In genomic region chr11:5605849-5606248, GRCh38 we compare ENCODE assay signal across 8 cellular contexts. TPM values are rescaled to one million over a fixed set of nuclear protein-coding genes. Genes with fewer than 3 reads are reported as not detected.
DNase-seq lines count a peak whose midpoint lies in the region; ATAC-seq and TF ChIP-seq lines count a peak whose summit lies in the region.
"Had no signal": no experiment of that assay in that cellular context is flagged by ENCODE, and none has a peak within 500 bp of the region (broad histone marks: within the 10 kb centered on the region; RNA-seq: fewer than 3 reads in every experiment).

No MANE protein-coding gene starts in this region.

- CTCF ChIA-PET in Calu3 (lab: Charles Lee) = interaction anchor here (0.6 to 1.4 kb wide), 3 partner anchors 10 to 79 kb away, joined by 3 to 4 read pairs (median 3); partner anchors contain the start of genes TRIM5 and TRIM6

- peaks cover 21% of the 10 kb centered on the region for H3K4me1 ChIP-seq in SJSA1 (replicated peaks)

- no peak overlapping the region for H3K4me3 Mint-ChIP-seq in Calu3 (ENCODE audit: low read depth, unreplicated experiment)
- H3K4me3 Mint-ChIP-seq: endodermal cell had no signal

- H3K4me3 ChIP-seq in SJSA1 = no peak overlapping the region

- BruUV-seq in Calu3 (replicated peaks; lab: Mats Ljungman, UMichigan) = no TSS peak

- 0 out of 2 replicates have a peak overlapping the region, but pooled peaks have one; percentile 9 for H3K27ac ChIP-seq in SJSA1

- no peaks in the 10 kb centered on the region for H3K27me3 ChIP-seq in SJSA1 (replicated peaks)

- intact Hi-C loops in Calu3 (cut with micrococcal nuclease; ENCODE audit: unreplicated experiment) = no loop called here

- H3K27me3 Mint-ChIP-seq in Calu3 (ENCODE audit: unreplicated experiment) = no peaks in the 10 kb centered on the region

- no peaks in the 10 kb centered on the region for H3K36me3 Mint-ChIP-seq in Calu3 (ENCODE audit: insufficient read depth, unreplicated experiment)

- H3K9me3 ChIP-seq in SJSA1 (replicated peaks) = no peaks in the 10 kb centered on the region

- H3K27ac Mint-ChIP-seq in Calu3 (ENCODE audit: unreplicated experiment) = no peak overlapping the region
- H3K27ac Mint-ChIP-seq: endodermal cell had no signal

- no peak for ATAC-seq in HG02623 (IDR thresholded peaks at IDR 0.05; ENCODE audit: unreplicated experiment)
- ATAC-seq in GM21529 (IDR thresholded peaks at IDR 0.05; ENCODE audit: unreplicated experiment) = no peak

- peaks cover 32% of the 10 kb centered on the region for H3K36me3 ChIP-seq in SJSA1

- no peak for TF ChIP-seq CTCF in Calu3 (IDR thresholded peaks at IDR 0.05; ENCODE audit: unreplicated experiment)

- no peaks in the 10 kb centered on the region for H3K9me3 Mint-ChIP-seq in Calu3 (ENCODE audit: low read depth, unreplicated experiment)
- H3K9me3 Mint-ChIP-seq: endodermal cell had no signal

- DNase-seq in ELR (ENCODE audit: low read depth) (peak; percentile 88), SJSA1 (ENCODE audit: low read depth in 1 of 2, low spot score in 2 of 2) (peak; percentile 54 to 64), iris pigment epithelial cell (ENCODE audit: low read depth) (peak; percentile 93), Calu3 (no peak)
- DNase-seq: endodermal cell had no signal

- H3K4me1 Mint-ChIP-seq in Calu3 (ENCODE audit: low read depth, unreplicated experiment) = peaks cover 9% of the 10 kb centered on the region

RNA-seq across cellular contexts. Expression of gene TRIM6, which starts 9.4 kb away (rescaled TPM):
- total RNA-seq in SJSA1 (2014; rRNA removed; shearing (Covaris generic)) = 24.1 and 26.2 TPM in 2 replicates
- total RNA-seq in Calu3 (2022) = 0.80 and 2.8 TPM in 2 replicates

RNA-seq across cellular contexts. Expression of gene TRIM34, which starts 19.0 kb away (rescaled TPM):
- 6.0 and 10.6 TPM in 2 replicates for total RNA-seq in SJSA1 (2014; rRNA removed; shearing (Covaris generic))
- 9.9 and 13.1 TPM in 2 replicates for total RNA-seq in Calu3 (2022)

RNA-seq across cellular contexts. Expression of gene OR52B6, which starts 25.2 kb away (rescaled TPM):
- total RNA-seq in SJSA1 (2014; rRNA removed; shearing (Covaris generic)) = not detected in 2 replicates
- not detected in 2 replicates for total RNA-seq in Calu3 (2022)
- total RNA-seq: endodermal cell, liver had no signal

RNA-seq across cellular contexts. Expression of gene OR52H1, which starts 57.5 kb away (rescaled TPM):
- not detected in 2 replicates for total RNA-seq in SJSA1 (2014; rRNA removed; shearing (Covaris generic))
- not detected in 2 replicates for total RNA-seq in Calu3 (2022)
- total RNA-seq: endodermal cell had no signal
